Comparison of ENCODE assay signal across 19 cellular contexts in the genomic region with DNA sequence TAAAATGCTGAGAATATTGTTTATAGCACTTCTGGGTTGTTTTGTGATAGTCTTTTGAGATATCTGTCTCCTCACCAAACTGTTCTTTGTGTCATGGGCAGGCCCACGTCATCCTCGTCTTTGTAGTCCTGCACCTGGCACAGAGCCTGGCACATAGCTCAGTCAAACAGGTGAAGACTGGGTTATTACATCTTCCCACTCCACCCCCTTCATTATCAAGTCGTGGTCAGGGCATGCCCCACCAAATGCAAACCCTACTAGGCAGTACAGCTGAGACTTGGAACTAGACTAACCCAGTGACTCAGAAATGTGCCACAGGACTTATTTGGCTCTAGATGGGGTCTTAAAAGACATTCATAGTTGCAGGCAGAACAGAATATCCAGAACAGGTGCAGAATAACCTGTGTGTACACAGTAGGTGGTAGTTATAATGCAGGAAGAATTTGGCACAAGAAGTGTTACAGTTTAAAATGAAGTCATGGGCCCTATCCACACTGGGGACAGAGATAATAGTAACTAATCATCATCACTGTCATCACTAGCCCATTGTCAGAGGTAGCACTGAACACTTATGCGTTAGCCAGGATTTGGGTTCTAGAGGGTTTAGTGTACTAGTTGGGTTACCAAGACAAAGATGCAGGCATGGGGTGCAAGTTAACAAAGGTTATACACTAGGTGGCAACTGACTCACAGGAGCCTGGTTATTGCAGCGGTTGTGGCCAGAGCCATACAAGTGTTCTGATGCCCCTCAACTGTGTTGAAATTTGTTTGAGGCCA.
DNase-seq lines count a peak whose midpoint lies in the region; ATAC-seq, FAIRE-seq and TF ChIP-seq lines count a peak whose summit lies in the region.
"Had no signal": no experiment of that assay in that cellular context is flagged by ENCODE, and none has a peak within 500 bp of the region (broad histone marks: within the 10 kb centered on the region; RNA-seq: fewer than 3 reads in every experiment).

No MANE protein-coding gene starts in this region.

- H3K36me3 ChIP-seq in K562 (ENCODE audit: control insufficient read depth, insufficient read depth, low read length): peaks cover 10% of the 10 kb centered on the region; the same call in 2 of the 3 replicates
- H3K36me3 ChIP-seq: neutrophil, right atrium auricular region had no signal

- H3K9me1 ChIP-seq in K562 (ENCODE audit: control insufficient read depth, insufficient read depth, low read length): no peaks in the 10 kb centered on the region

- H3K9me3 ChIP-seq in K562 (replicated peaks; ENCODE audit: control insufficient read depth, insufficient read depth, low read depth, low read length): no peaks in the 10 kb centered on the region
- H3K9me3 ChIP-seq: neutrophil, right atrium auricular region had no signal

- 60% methylated on average over 5 of the region's 5 CpGs for WGBS in K562 (ENCODE audit: insufficient coverage, low coverage, missing lambda C conversion rate)

- peaks cover 32% of the 10 kb centered on the region for H3K79me2 ChIP-seq in K562 (ENCODE audit: control insufficient read depth, insufficient read depth, low read length)

- H3K9me3 Mint-ChIP-seq in activated T-cell treated with anti-CD3 and anti-CD28 coated beads, Interleukin-2, amount 50 U/mL, for 72 hours: peaks cover 0 to 1% of the 10 kb centered on the region in 2 donors
- no peaks in the 10 kb centered on the region for H3K9me3 Mint-ChIP-seq in stimulated activated effector memory CD8-positive, alpha-beta T cell treated with anti-CD3 and anti-CD28 coated beads, Interleukin-12 subunit alpha, Interleukin-12 subunit beta, amount 100 ng/mL, for 72 hours

- peaks cover 3 to 7% of the 10 kb centered on the region in 2 donors for H3K36me3 Mint-ChIP-seq in activated T-cell treated with anti-CD3 and anti-CD28 coated beads, Interleukin-2, amount 50 U/mL, for 72 hours (ENCODE audit: insufficient read depth in 2 of 2)
- no peaks in the 10 kb centered on the region for H3K36me3 Mint-ChIP-seq in stimulated activated effector memory CD8-positive, alpha-beta T cell treated with anti-CD3 and anti-CD28 coated beads, Interleukin-12 subunit alpha, Interleukin-12 subunit beta, amount 100 ng/mL, for 72 hours

- H3K27me3 ChIP-seq in K562 (ENCODE audit: control insufficient read depth in 2 of 2, insufficient read depth in 2 of 2, low read length in 2 of 2): no peaks in the 10 kb centered on the region
- H3K27me3 ChIP-seq: neutrophil, right atrium auricular region had no signal

- peaks cover 4 to 9% of the 10 kb centered on the region in 2 experiments; a peak in 4 of 5 replicates for H3K4me1 ChIP-seq in K562 (replicated peaks in 1 of 2; ENCODE audit: control insufficient read depth in 2 of 2, insufficient read depth in 2 of 2, low read length in 2 of 2)
- H3K4me1 ChIP-seq: right atrium auricular region had no signal

- no peak overlapping the region for H3K27ac ChIP-seq in K562 (ENCODE audit: extremely low read depth, low read depth, low read length)
- H3K27ac ChIP-seq: GM23248, neutrophil, right atrium auricular region had no signal

- FAIRE-seq in K562 (lab: Jason Lieb, UNC): no peak
- FAIRE-seq: endothelial cell of umbilical vein, frontal cortex, GM18507, RCC 7860 had no signal

- no peak for TF ChIP-seq EP300 in K562 (IDR thresholded peaks at IDR 0.05; ENCODE audit: low read length)

- H3K4me3 Mint-ChIP-seq in activated T-cell treated with anti-CD3 and anti-CD28 coated beads, Interleukin-2, amount 50 U/mL, for 72 hours: no peak overlapping the region
- H3K4me3 Mint-ChIP-seq in stimulated activated effector memory CD8-positive, alpha-beta T cell treated with anti-CD3 and anti-CD28 coated beads, Interleukin-12 subunit alpha, Interleukin-12 subunit beta, amount 100 ng/mL, for 72 hours: no peak overlapping the region
- H3K4me3 Mint-ChIP-seq: activated CD4-positive, alpha-beta T cell treated with anti-CD3 and anti-CD28 coated beads for 36 hours; stimulated activated naive B cell treated with anti-CD40 and anti-IgM and Interleukin-4, amounts not matched to agents 10 μg/mL and 1 μg/mL and 100 μg/mL, for 72 hours had no signal

- no peak overlapping the region for H2AFZ ChIP-seq in K562 (ENCODE audit: low read depth, low read length)
- H2AFZ ChIP-seq: GM23248 had no signal

- TF ChIP-seq CTCF in K562 (IDR thresholded peaks at IDR 0.05 in 2 of 3, conservative IDR thresholded peaks at IDR 0.05 in 1 of 3; ENCODE audit: insufficient read depth in 2 of 3, low read depth in 1 of 3, low read length in 3 of 3): no peak

- CTCF ChIA-PET in K562 (lab: Yijun Ruan, JAX; ENCODE audit: low intra/inter-chr PET ratio): no interaction called here

- peaks cover 14% of the 10 kb centered on the region for H3K4me1 Mint-ChIP-seq in activated T-cell treated with anti-CD3 and anti-CD28 coated beads, Interleukin-2, amount 50 U/mL, for 72 hours (ENCODE audit: low read depth)
- H3K4me1 Mint-ChIP-seq in stimulated activated effector memory CD8-positive, alpha-beta T cell treated with anti-CD3 and anti-CD28 coated beads, Interleukin-12 subunit alpha, Interleukin-12 subunit beta, amount 100 ng/mL, for 72 hours: peaks cover 25% of the 10 kb centered on the region

- peaks cover 18% of the 10 kb centered on the region for H4K20me1 ChIP-seq in K562 (replicated peaks; ENCODE audit: control insufficient read depth, insufficient read depth, low read length)

- POLR2A ChIA-PET in K562 (lab: Yijun Ruan, JAX): interaction anchor here (1.1 to 1.2 kb wide), 2 partner anchors 9 kb away, joined by 3 read pairs; no protein-coding TSS in a partner anchor

- BruUV-seq in K562 (replicated peaks; lab: Mats Ljungman, UMichigan): no TSS peak

- no peak for DNase-seq in activated T-cell treated with anti-CD3 and anti-CD28 coated beads, Interleukin-2, amount 50 U/mL, for 72 hours
- no peak for DNase-seq in activated T-cell treated with anti-CD3 and anti-CD28 coated beads, Interleukin-2, amount 50 U/mL, for 48 hours
- DNase-seq in NCI-H1105 treated with DMSO at 0.1 percent for 48 hours (lab: John Stamatoyannopoulos, UW): peak; percentile 82
- no peak for DNase-seq in K562 (ENCODE audit: extremely low read depth in 1 of 4, low spot score in 3 of 4)
- DNase-seq in stimulated activated effector memory CD8-positive, alpha-beta T cell treated with anti-CD3 and anti-CD28 coated beads, Interleukin-12 subunit alpha, Interleukin-12 subunit beta, amount 100 ng/mL, for 72 hours (ENCODE audit: low spot score in 2 of 2): no peak
- DNase-seq in activated CD4-positive, CD25-positive, alpha-beta regulatory T cell treated with anti-CD3 and anti-CD28 coated beads, Interleukin-2, amount 50 U/mL, for 72 hours: no peak
- no peak for DNase-seq in putamen (ENCODE audit: low spot score)
- DNase-seq: activated CD4-positive, alpha-beta T cell treated with anti-CD3 and anti-CD28 coated beads for 36 hours; GM23248; midbrain; stimulated activated naive B cell treated with anti-CD40 and anti-IgM and Interleukin-4, amounts not matched to agents 10 μg/mL and 1 μg/mL and 100 μg/mL, for 72 hours; trophoblast cell had no signal

- no peak overlapping the region for H3K4me2 ChIP-seq in K562 (ENCODE audit: insufficient read depth, low read length)

- TF ChIP-seq POLR2A in K562 (conservative IDR thresholded peaks at IDR 0.05): no peak

- H3K27ac Mint-ChIP-seq in activated T-cell treated with anti-CD3 and anti-CD28 coated beads, Interleukin-2, amount 50 U/mL, for 72 hours: peak overlapping the region; percentile 8
- H3K27ac Mint-ChIP-seq in stimulated activated effector memory CD8-positive, alpha-beta T cell treated with anti-CD3 and anti-CD28 coated beads, Interleukin-12 subunit alpha, Interleukin-12 subunit beta, amount 100 ng/mL, for 72 hours: peak overlapping the region; percentile 40
- H3K27ac Mint-ChIP-seq: activated CD4-positive, alpha-beta T cell treated with anti-CD3 and anti-CD28 coated beads for 36 hours; stimulated activated naive B cell treated with anti-CD40 and anti-IgM and Interleukin-4, amounts not matched to agents 10 μg/mL and 1 μg/mL and 100 μg/mL, for 72 hours had no signal

- TF ChIP-seq RAD21 in K562 (CRISPR knock-in tag; conservative IDR thresholded peaks at IDR 0.05 in 1 of 2, IDR thresholded peaks at IDR 0.05 in 1 of 2): no peak

- no peak overlapping the region for H3K4me3 ChIP-seq in K562
- H3K4me3 ChIP-seq: GM23248, right atrium auricular region had no signal

- no peak for ATAC-seq in activated T-cell treated with anti-CD3 and anti-CD28 coated beads, Interleukin-2, amount 50 U/mL, for 72 hours (replicated peaks in 1 of 2)
- ATAC-seq in K562 (no peak), GM19452 (IDR thresholded peaks at IDR 0.05; ENCODE audit: unreplicated experiment) (no peak)
- no peak for ATAC-seq in stimulated activated effector memory CD8-positive, alpha-beta T cell treated with anti-CD3 and anti-CD28 coated beads, Interleukin-12 subunit alpha, Interleukin-12 subunit beta, amount 100 ng/mL, for 72 hours
- ATAC-seq: activated CD4-positive, alpha-beta T cell treated with anti-CD3 and anti-CD28 coated beads for 36 hours; stimulated activated naive B cell treated with anti-CD40 and anti-IgM and Interleukin-4, amounts not matched to agents 10 μg/mL and 1 μg/mL and 100 μg/mL, for 72 hours had no signal

- no peaks in the 10 kb centered on the region for H3K27me3 Mint-ChIP-seq in activated T-cell treated with anti-CD3 and anti-CD28 coated beads, Interleukin-2, amount 50 U/mL, for 72 hours (ENCODE audit: low read depth)
- H3K27me3 Mint-ChIP-seq: activated CD4-positive, alpha-beta T cell treated with anti-CD3 and anti-CD28 coated beads for 36 hours; stimulated activated naive B cell treated with anti-CD40 and anti-IgM and Interleukin-4, amounts not matched to agents 10 μg/mL and 1 μg/mL and 100 μg/mL, for 72 hours had no signal

- no peak overlapping the region for H3K9ac ChIP-seq in K562 (ENCODE audit: insufficient read depth in 1 of 2, low read depth in 2 of 2, low read length in 2 of 2)
- H3K9ac ChIP-seq: GM23248 had no signal

- in situ Hi-C loops in K562 (cut with MboI): no loop called here

- intact Hi-C loops in K562 (cut with micrococcal nuclease): no loop called here

TF ChIP-seq in K562, 482 proteins besides CTCF, POLR2A, EP300 and RAD21 (continues in another document):
- TF ChIP-seq MEIS2 (IDR thresholded peaks at IDR 0.05; ENCODE audit: partially characterized antibody) (peak; percentile 33), MCM7 (IDR thresholded peaks at IDR 0.05) (no peak), RFX5 (IDR thresholded peaks at IDR 0.05; ENCODE audit: low read depth, low read length) (no peak), FOSL1 (tag; conservative IDR thresholded peaks at IDR 0.05) (no peak)
